ENCODE assay signal across 8 cellular contexts in the genomic region with DNA sequence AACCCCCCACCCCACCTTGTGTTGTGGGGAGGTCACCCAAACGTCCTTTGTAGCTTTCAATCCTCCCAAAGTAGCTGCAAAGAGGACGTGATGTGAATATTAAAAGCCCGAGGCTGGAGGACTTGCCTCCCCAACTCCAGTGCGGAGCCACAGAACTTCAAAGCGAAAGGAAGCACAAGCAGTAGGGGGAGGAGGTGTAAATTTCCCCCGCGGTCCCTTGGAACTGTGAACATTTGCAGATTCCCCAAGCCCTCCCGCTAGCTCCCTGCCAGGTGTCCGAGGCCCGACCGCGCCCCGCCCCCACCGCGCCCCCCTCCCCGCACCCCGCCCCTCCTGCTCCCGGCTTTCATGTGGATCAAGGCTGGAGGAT. TPM values are rescaled to one million over a fixed set of nuclear protein-coding genes. Genes with fewer than 3 reads are reported as not detected.
DNase-seq lines count a peak whose midpoint lies in the region; ATAC-seq, FAIRE-seq and TF ChIP-seq lines count a peak whose summit lies in the region.

No MANE protein-coding gene starts in this region.

- peak overlapping the region; percentile 31 for H3K4me3 ChIP-seq in fibroblast of the aortic adventitia (ENCODE audit: low read depth, low read length)

- TF ChIP-seq POLR2A in GM12891 (IDR thresholded peaks at IDR 0.05; ENCODE audit: low read depth, low read length): no peak

- TF ChIP-seq CTCF in fibroblast of the aortic adventitia (IDR thresholded peaks at IDR 0.05; ENCODE audit: insufficient read depth, low read length): no peak

- DNase-seq in EL: peak; percentile 7
- no peak for DNase-seq in fibroblast of the aortic adventitia (ENCODE audit: low read depth)
- peak; percentile 17 for DNase-seq in pons (ENCODE audit: low spot score)
- DNase-seq in GM12891 (ENCODE audit: insufficient read length, low spot score): no peak
- no peak for DNase-seq in glomerular visceral epithelial cell (ENCODE audit: extremely low spot score)

- ATAC-seq in SK-N-SH treated with all-trans-retinoic acid at 6 μM for 48 hours: peak; percentile 11; the same call in 1 of the 3 replicates
- ATAC-seq in HG03175 (IDR thresholded peaks at IDR 0.05; ENCODE audit: unreplicated experiment): no peak
- no peak for ATAC-seq in HG03439 (IDR thresholded peaks at IDR 0.05; ENCODE audit: unreplicated experiment)

- no peak for FAIRE-seq in GM12891 (lab: Jason Lieb, UNC)

TF ChIP-seq in SK-N-SH treated with all-trans-retinoic acid at 6 μM for 48 hours, 23 proteins besides CTCF, POLR2A, EP300 and RAD21:
- TF ChIP-seq CSDC2 (CRISPR knock-in tag; IDR thresholded peaks at IDR 0.05): no peak
- TF ChIP-seq ISL1 (CRISPR knock-in tag; IDR thresholded peaks at IDR 0.05): no peak
- no peak for TF ChIP-seq ZFP3 (CRISPR knock-in tag; IDR thresholded peaks at IDR 0.05)
- TF ChIP-seq, protein P1, sequence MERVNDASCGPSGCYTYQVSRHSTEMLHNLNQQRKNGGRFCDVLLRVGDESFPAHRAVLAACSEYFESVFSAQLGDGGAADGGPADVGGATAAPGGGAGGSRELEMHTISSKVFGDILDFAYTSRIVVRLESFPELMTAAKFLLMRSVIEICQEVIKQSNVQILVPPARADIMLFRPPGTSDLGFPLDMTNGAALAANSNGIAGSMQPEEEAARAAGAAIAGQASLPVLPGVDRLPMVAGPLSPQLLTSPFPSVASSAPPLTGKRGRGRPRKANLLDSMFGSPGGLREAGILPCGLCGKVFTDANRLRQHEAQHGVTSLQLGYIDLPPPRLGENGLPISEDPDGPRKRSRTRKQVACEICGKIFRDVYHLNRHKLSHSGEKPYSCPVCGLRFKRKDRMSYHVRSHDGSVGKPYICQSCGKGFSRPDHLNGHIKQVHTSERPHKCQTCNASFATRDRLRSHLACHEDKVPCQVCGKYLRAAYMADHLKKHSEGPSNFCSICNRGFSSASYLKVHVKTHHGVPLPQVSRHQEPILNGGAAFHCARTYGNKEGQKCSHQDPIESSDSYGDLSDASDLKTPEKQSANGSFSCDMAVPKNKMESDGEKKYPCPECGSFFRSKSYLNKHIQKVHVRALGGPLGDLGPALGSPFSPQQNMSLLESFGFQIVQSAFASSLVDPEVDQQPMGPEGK (CRISPR knock-in tag; IDR thresholded peaks at IDR 0.05; ENCODE audit: borderline replicate concordance): no peak
- TF ChIP-seq ZNF70 (CRISPR knock-in tag; IDR thresholded peaks at IDR 0.05): no peak
- TF ChIP-seq, protein P2, sequence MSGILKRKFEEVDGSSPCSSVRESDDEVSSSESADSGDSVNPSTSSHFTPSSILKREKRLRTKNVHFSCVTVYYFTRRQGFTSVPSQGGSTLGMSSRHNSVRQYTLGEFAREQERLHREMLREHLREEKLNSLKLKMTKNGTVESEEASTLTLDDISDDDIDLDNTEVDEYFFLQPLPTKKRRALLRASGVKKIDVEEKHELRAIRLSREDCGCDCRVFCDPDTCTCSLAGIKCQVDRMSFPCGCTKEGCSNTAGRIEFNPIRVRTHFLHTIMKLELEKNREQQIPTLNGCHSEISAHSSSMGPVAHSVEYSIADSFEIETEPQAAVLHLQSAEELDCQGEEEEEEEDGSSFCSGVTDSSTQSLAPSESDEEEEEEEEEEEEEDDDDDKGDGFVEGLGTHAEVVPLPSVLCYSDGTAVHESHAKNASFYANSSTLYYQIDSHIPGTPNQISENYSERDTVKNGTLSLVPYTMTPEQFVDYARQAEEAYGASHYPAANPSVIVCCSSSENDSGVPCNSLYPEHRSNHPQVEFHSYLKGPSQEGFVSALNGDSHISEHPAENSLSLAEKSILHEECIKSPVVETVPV (CRISPR knock-in tag; IDR thresholded peaks at IDR 0.05): no peak
- no peak for TF ChIP-seq OSR1 (CRISPR knock-in tag; IDR thresholded peaks at IDR 0.05)
- no peak for TF ChIP-seq ZFP30 (CRISPR knock-in tag; IDR thresholded peaks at IDR 0.05)
- TF ChIP-seq ZC3H10 (CRISPR knock-in tag; IDR thresholded peaks at IDR 0.05): no peak
- no peak for TF ChIP-seq ZNF565 (CRISPR knock-in tag; conservative IDR thresholded peaks at IDR 0.05; ENCODE audit: low read depth)
- TF ChIP-seq PPARA (CRISPR knock-in tag; IDR thresholded peaks at IDR 0.05; ENCODE audit: borderline replicate concordance): no peak
- no peak for TF ChIP-seq ESRRG (CRISPR knock-in tag; IDR thresholded peaks at IDR 0.05)

TF ChIP-seq in GM12891, 5 proteins besides CTCF, POLR2A, EP300 and RAD21:
- TF ChIP-seq PAX5 (IDR thresholded peaks at IDR 0.05; ENCODE audit: insufficient read depth, low read length, severe bottlenecking) (no peak), POU2F2 (IDR thresholded peaks at IDR 0.05; ENCODE audit: low read depth, low read length) (no peak), SPI1 (IDR thresholded peaks at IDR 0.05; ENCODE audit: low read depth, low read length) (no peak), POLR2AphosphoS5 (IDR thresholded peaks at IDR 0.05; ENCODE audit: low read depth, low read length) (no peak), TAF1 (IDR thresholded peaks at IDR 0.05; ENCODE audit: low read depth, low read length) (no peak)

RNA-seq across cellular contexts. Expression of a gene that starts 41.5 kb away (rescaled TPM):
- not detected in 2 replicates for total RNA-seq in fibroblast of the aortic adventitia (ENCODE audit: low replicate concordance)
- polyA plus RNA-seq in GM12891 (2012; ENCODE audit: low read depth, missing spikeins): not detected

Comparison
In these comparisons a context has a peak if more than half of its experiments do, and no peak if none do; other contexts are left out.
1. DNase-seq: peak in EL (single experiment) and pons (single experiment); none in fibroblast of the aortic adventitia (single experiment), GM12891 (single experiment) and glomerular visceral epithelial cell (single experiment).